In genomic region chr10:122201401-122201800, GRCh38 we compare ENCODE assay signal across 6 cellular contexts.
"Had no signal": no experiment of that assay in that cellular context is flagged by ENCODE, and none has a peak within 500 bp of the region (broad histone marks: within the 10 kb centered on the region; RNA-seq: fewer than 3 reads in every experiment).

No MANE protein-coding gene starts in this region.

- H3K9ac ChIP-seq: GM23248 had no signal

- H3K36me3 Mint-ChIP-seq: IgD-negative memory B cell had no signal

- H3K27ac Mint-ChIP-seq: IgD-negative memory B cell had no signal

- H3K9me3 ChIP-seq: HAP-1 had no signal

- ATAC-seq: HCT116 had no signal

- H2AFZ ChIP-seq: GM23248 had no signal

- H3K27ac ChIP-seq: GM23248 had no signal

- H3K36me3 ChIP-seq: HAP-1 had no signal

- H3K4me3 ChIP-seq: GM23248, HAP-1 had no signal

- H3K4me1 ChIP-seq: HAP-1 had no signal

- H3K4me3 Mint-ChIP-seq: IgD-negative memory B cell had no signal

- DNase-seq: GM23248, GOT3, H7 had no signal
